ENCODE assay signal across 23 cellular contexts in genomic region chr10:77157248-77158019, GRCh38.
DNase-seq lines count a peak whose midpoint lies in the region; ATAC-seq and TF ChIP-seq lines count a peak whose summit lies in the region.
"Had no signal": no experiment of that assay in that cellular context is flagged by ENCODE, and none has a peak within 500 bp of the region (broad histone marks: within the 10 kb centered on the region; RNA-seq: fewer than 3 reads in every experiment).

No MANE protein-coding gene starts in this region.

- peaks cover 5% of the 10 kb centered on the region for H3K79me1 ChIP-seq in trophoblast cell (ENCODE audit: low read length)

- peak overlapping the region; percentile 31 for H4K91ac ChIP-seq in trophoblast cell (ENCODE audit: low read depth, low read length)

- no peak overlapping the region for H4K8ac ChIP-seq in trophoblast cell (ENCODE audit: low read depth, low read length)

- no peak overlapping the region for H3K18ac ChIP-seq in trophoblast cell (ENCODE audit: low read length)

- H3K36me3 Mint-ChIP-seq in progenitor cell of endocrine pancreas (ENCODE audit: insufficient read depth) = no peaks in the 10 kb centered on the region
- H3K36me3 Mint-ChIP-seq: CD4-positive, CD25-positive, alpha-beta regulatory T cell; natural killer cell had no signal

- no peak overlapping the region for H3K4me3 ChIP-seq in trophoblast cell (ENCODE audit: low read depth, low read length)
- no peak overlapping the region for H3K4me3 ChIP-seq in psoas muscle

- H3K27ac Mint-ChIP-seq in progenitor cell of endocrine pancreas = no peak overlapping the region
- H3K27ac Mint-ChIP-seq: activated naive CD4-positive, alpha-beta T cell treated with anti-CD3 and anti-CD28 coated beads for 36 hours; CD4-positive, CD25-positive, alpha-beta regulatory T cell; natural killer cell; T-helper 1 cell treated with Interleukin-12 subunit alpha and Interleukin-12 subunit beta and Interleukin-4 antibody, amounts not matched to agents 30 μg/mL and 1 μg/mL, for 36 hours had no signal

- peaks cover 10% of the 10 kb centered on the region for H3K27me3 Mint-ChIP-seq in progenitor cell of endocrine pancreas

- H3K4me3 Mint-ChIP-seq in progenitor cell of endocrine pancreas (ENCODE audit: low read depth) = no peak overlapping the region
- H3K4me3 Mint-ChIP-seq: activated naive CD4-positive, alpha-beta T cell treated with anti-CD3 and anti-CD28 coated beads for 36 hours; CD4-positive, CD25-positive, alpha-beta regulatory T cell; natural killer cell; T-helper 1 cell treated with Interleukin-12 subunit alpha and Interleukin-12 subunit beta and Interleukin-4 antibody, amounts not matched to agents 30 μg/mL and 1 μg/mL, for 36 hours had no signal

- H3K79me2 ChIP-seq in trophoblast cell (ENCODE audit: control insufficient read depth, insufficient read depth, low read length, poor library complexity) = no peaks in the 10 kb centered on the region

- no peaks in the 10 kb centered on the region for H3K27me3 ChIP-seq in trophoblast cell (ENCODE audit: insufficient read depth, low read length)
- no peaks in the 10 kb centered on the region for H3K27me3 ChIP-seq in psoas muscle (ENCODE audit: insufficient read depth in 3 of 3, low read length in 2 of 3)

- peak overlapping the region; percentile 68 for H3K27ac ChIP-seq in VCaP
- H3K27ac ChIP-seq in trophoblast cell (ENCODE audit: low read depth, low read length) = no peak overlapping the region
- H3K27ac ChIP-seq in psoas muscle = no peak overlapping the region

- peak overlapping the region; percentile 5 for H3K14ac ChIP-seq in trophoblast cell (ENCODE audit: low read length)

- H3K4me2 ChIP-seq in trophoblast cell (ENCODE audit: low read length) = no peak overlapping the region

- intact Hi-C loops in psoas muscle (cut with DNase I) = no loop called here

- no peak overlapping the region for H2BK5ac ChIP-seq in trophoblast cell (ENCODE audit: low read depth, low read length, poor library complexity)

- no peak overlapping the region for H3K4ac ChIP-seq in trophoblast cell (ENCODE audit: low read depth, low read length)

- TF ChIP-seq CTCF in VCaP (conservative IDR thresholded peaks at IDR 0.05) (no peak), psoas muscle (IDR thresholded peaks at IDR 0.05) (no peak), progenitor cell of endocrine pancreas (IDR thresholded peaks at IDR 0.05; ENCODE audit: unreplicated experiment) (no peak)

- H3K9me3 Mint-ChIP-seq in progenitor cell of endocrine pancreas (ENCODE audit: low read depth) = no peaks in the 10 kb centered on the region
- H3K9me3 Mint-ChIP-seq: activated naive CD4-positive, alpha-beta T cell treated with anti-CD3 and anti-CD28 coated beads for 36 hours; natural killer cell; T-helper 1 cell treated with Interleukin-12 subunit alpha and Interleukin-12 subunit beta and Interleukin-4 antibody, amounts not matched to agents 30 μg/mL and 1 μg/mL, for 36 hours had no signal

- H3K23ac ChIP-seq in trophoblast cell (ENCODE audit: low read length) = no peak overlapping the region

- H4K12ac ChIP-seq in trophoblast cell (ENCODE audit: low read depth, low read length) = no peak overlapping the region

- DNase-seq in Daoy (ENCODE audit: low read depth) (peak; percentile 46), glomerular visceral epithelial cell (ENCODE audit: extremely low spot score) (peak; percentile 36), trophoblast cell (no peak), SKM-1 (lab: John Stamatoyannopoulos, UW; ENCODE audit: unreplicated experiment) (no peak), psoas muscle (no peak), progenitor cell of endocrine pancreas (ENCODE audit: low spot score, unreplicated experiment) (no peak)
- DNase-seq: activated CD4-positive, alpha-beta T cell treated with anti-CD3 and anti-CD28 coated beads, Interleukin-2, amount 50 U/mL, for 4 hours; activated naive CD4-positive, alpha-beta T cell treated with anti-CD3 and anti-CD28 coated beads for 36 hours; activated T-cell treated with anti-CD3 and anti-CD28 coated beads, Interleukin-2, amount 50 U/mL, for 1 hour; anterior cingulate cortex; CD4-positive, CD25-positive, alpha-beta regulatory T cell; DND-41; hippocampal formation; Karpas-422; kidney; natural killer cell; NCI-H1092; NCI-H526 treated with DMSO at 0.1 percent for 48 hours; SIG-M5; stimulated activated CD4-positive, alpha-beta T cell treated with anti-CD3 and anti-CD28 coated beads, Interleukin-4, amount 100 ng/mL, for 4 hours had no signal

- H3K4me1 Mint-ChIP-seq in progenitor cell of endocrine pancreas (ENCODE audit: low read depth) = peaks cover 4% of the 10 kb centered on the region
- H3K4me1 Mint-ChIP-seq: CD4-positive, CD25-positive, alpha-beta regulatory T cell; natural killer cell had no signal

- H3K9ac ChIP-seq in trophoblast cell (ENCODE audit: low read length) = no peak overlapping the region

- WGBS in trophoblast cell (ENCODE audit: extremely low coverage, insufficient coverage, insufficient read length) = no CpG with 5 or more reads among the region's 9 CpGs
- 84 to 92% (median 86%) methylated on average over 9 of the region's 9 CpGs for WGBS in psoas muscle, 3 donors

- H3K9me3 ChIP-seq in trophoblast cell (ENCODE audit: insufficient read depth, low read depth, low read length) = no peaks in the 10 kb centered on the region
- no peaks in the 10 kb centered on the region for H3K9me3 ChIP-seq in psoas muscle

- H2BK12ac ChIP-seq in trophoblast cell (ENCODE audit: low read length) = peak overlapping the region; percentile 4

- H3K4me1 ChIP-seq in trophoblast cell (ENCODE audit: control insufficient read depth in 1 of 2, insufficient read depth in 2 of 2, low read length in 2 of 2) (peaks cover 9 to 15% of the 10 kb centered on the region in 2 experiments), psoas muscle (no peaks in the 10 kb centered on the region)

- no peak overlapping the region for H2AFZ ChIP-seq in trophoblast cell (ENCODE audit: insufficient read depth, low read length, poor library complexity)

- H3K36me3 ChIP-seq in trophoblast cell (ENCODE audit: control insufficient read depth in 1 of 2, insufficient read depth in 2 of 2, low read length in 2 of 2) = peaks cover 2 to 4% of the 10 kb centered on the region in 2 experiments
- H3K36me3 ChIP-seq in psoas muscle (ENCODE audit: insufficient read depth in 1 of 2, low read depth in 1 of 2) = no peaks in the 10 kb centered on the region

- H2BK120ac ChIP-seq in trophoblast cell (ENCODE audit: insufficient read depth, low read length, poor library complexity) = no peak overlapping the region

- H2AK5ac ChIP-seq in trophoblast cell (ENCODE audit: low read length) = no peak overlapping the region

- ATAC-seq in GM18511 (IDR thresholded peaks at IDR 0.05; ENCODE audit: unreplicated experiment) (no peak), psoas muscle (no peak)
- ATAC-seq: natural killer cell had no signal

Comparison
In these comparisons a context has a peak if more than half of its experiments do, and no peak if none do; other contexts are left out.
1. DNase-seq: peak in Daoy (single experiment) and glomerular visceral epithelial cell (single experiment); none in trophoblast cell (0 of 2), SKM-1 (single experiment), psoas muscle (0 of 2) and progenitor cell of endocrine pancreas (single experiment).